1 cellular context compared by ENCODE assay signal in the genomic region with DNA sequence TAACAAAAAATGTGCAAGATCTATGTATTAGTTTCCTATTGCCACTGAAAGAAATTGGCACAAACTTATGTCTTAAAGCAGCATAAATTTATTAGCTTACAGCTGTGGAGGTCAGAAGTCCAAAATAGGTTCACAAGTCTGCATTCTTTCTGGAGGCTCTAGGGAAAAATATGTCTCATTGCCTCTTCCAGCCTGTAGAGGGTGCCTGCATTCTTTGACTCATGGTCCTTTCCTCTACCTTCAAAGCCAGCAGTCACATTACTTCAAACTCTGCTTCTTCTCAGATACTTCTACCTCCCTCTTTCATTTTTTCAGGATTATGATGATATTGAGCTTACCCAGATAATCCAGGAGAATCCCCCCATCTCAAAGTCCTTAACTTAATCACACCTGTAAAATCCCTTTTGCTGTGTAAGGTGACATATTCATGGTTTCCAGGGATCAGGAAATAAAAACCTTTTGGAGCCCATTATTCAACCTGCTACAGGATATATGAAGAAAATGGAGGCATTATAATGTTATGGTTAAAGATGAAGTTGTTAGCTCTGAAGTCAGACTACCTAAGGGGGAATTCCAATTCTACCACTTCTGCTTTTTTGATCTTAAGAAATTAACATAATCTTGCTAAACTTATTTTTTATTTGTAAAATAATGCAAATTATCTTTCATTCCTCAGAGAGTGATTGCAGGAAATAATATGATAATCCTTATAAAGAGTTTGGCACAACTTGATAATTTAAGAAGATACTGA.
TF ChIP-seq lines count a peak whose summit lies in the region.
"Not testable (repeated sequence)": the region's sequence is repeated elsewhere in the genome, so short reads cannot be mapped to it uniquely, and the experiment has no call there.

No MANE protein-coding gene starts in this region.

TF ChIP-seq in HepG2, 621 proteins besides CTCF, POLR2A, EP300 and RAD21:
- peak; percentile 37; the same call in 1 of the 2 replicates for TF ChIP-seq HNF4G (IDR thresholded peaks at IDR 0.05; ENCODE audit: borderline replicate concordance, low read depth, low read length)
- TF ChIP-seq HNF4G (CRISPR knock-in tag; IDR thresholded peaks at IDR 0.05; ENCODE audit: borderline replicate concordance, low read depth) = not testable (repeated sequence)
- TF ChIP-seq HNF4A (CRISPR knock-in tag; IDR thresholded peaks at IDR 0.05) = peak; percentile 40; the same call in 1 of the 2 replicates
- peak; percentile 65 for TF ChIP-seq STAG1 (CRISPR knock-in tag; IDR thresholded peaks at IDR 0.05)
- peak; percentile 25; the same call in 1 of the 2 replicates for TF ChIP-seq SMC3 (IDR thresholded peaks at IDR 0.05; ENCODE audit: low read length)
